ENCODE assay signal across 32 cellular contexts in genomic region chr4:17057035-17057434, GRCh38.
"Had no signal": no experiment of that assay in that cellular context is flagged by ENCODE, and none has a peak within 500 bp of the region (broad histone marks: within the 10 kb centered on the region; RNA-seq: fewer than 3 reads in every experiment).

No MANE protein-coding gene starts in this region.

- H3K27me3 ChIP-seq: adrenal gland, body of pancreas, esophagus squamous epithelium, gastroesophageal sphincter had no signal

- ATAC-seq: activated CD4-positive, CD25-positive, alpha-beta regulatory T cell treated with anti-CD3 and anti-CD28 coated beads, Interleukin-2, amount 50 U/mL, for 24 hours; activated CD8-positive, alpha-beta T cell treated with anti-CD3 and anti-CD28 coated beads for 36 hours; activated naive CD8-positive, alpha-beta T cell treated with anti-CD3 and anti-CD28 coated beads, Interleukin-2, amount 50 U/mL, for 24 hours; body of pancreas; gastroesophageal sphincter; T-helper 17 cell had no signal

- DNase-seq: activated B cell treated with CpG ODN at 0.5 μM for 24 hours; activated CD4-positive, alpha-beta T cell treated with anti-CD3 and anti-CD28 coated beads for 48 hours; activated CD4-positive, alpha-beta T cell treated with anti-CD3 and anti-CD28 coated beads, Interleukin-2, amount 50 U/mL, for 1 hour; activated CD4-positive, alpha-beta T cell treated with anti-CD3 and anti-CD28 coated beads, Interleukin-2, amount 50 U/mL, for 48 hours; activated CD8-positive, alpha-beta memory T cell treated with anti-CD3 and anti-CD28 coated beads for 24 hours; activated CD8-positive, alpha-beta T cell treated with anti-CD3 and anti-CD28 coated beads for 36 hours; activated effector memory CD4-positive, alpha-beta T cell treated with anti-CD3 and anti-CD28 coated beads, Interleukin-2, amount 50 U/mL, for 16 hours; activated naive CD4-positive, alpha-beta T cell treated with anti-CD3 and anti-CD28 coated beads for 36 hours; activated naive CD8-positive, alpha-beta T cell treated with anti-CD3 and anti-CD28 coated beads for 36 hours; activated naive CD8-positive, alpha-beta T cell treated with anti-CD3 and anti-CD28 coated beads, Interleukin-2, amount 50 U/mL, for 24 hours; activated T-cell treated with anti-CD3 and anti-CD28 coated beads, Interleukin-2, amount 50 U/mL, for 1 hour; activated T-cell treated with anti-CD3 and anti-CD28 coated beads, Interleukin-2, amount 50 U/mL, for 48 hours; adrenal gland; amygdala; aorta; body of pancreas; caudate nucleus; cortex of kidney; dermis blood vessel endothelial cell; effector CD8-positive, alpha-beta T cell; esophagus squamous epithelium; foreskin melanocyte; T-helper 1 cell; T-helper 17 cell; T1000; WERI-Rb-1 had no signal

- H3K9me3 ChIP-seq: adrenal gland, body of pancreas, esophagus squamous epithelium, gastroesophageal sphincter had no signal

- H3K36me3 ChIP-seq: adrenal gland, esophagus squamous epithelium, gastroesophageal sphincter, WERI-Rb-1 had no signal

- FAIRE-seq: colon, endometrium, endothelial cell of umbilical vein had no signal

- H3K4me3 ChIP-seq: adrenal gland, body of pancreas, esophagus squamous epithelium, gastroesophageal sphincter had no signal

- H3K27ac ChIP-seq: adrenal gland, body of pancreas, epithelial cell of prostate, esophagus squamous epithelium, gastroesophageal sphincter, WERI-Rb-1 had no signal

- H3K4me1 ChIP-seq: adrenal gland, body of pancreas had no signal
